In genomic region chr12:22333751-22334695, GRCh38 we compare ENCODE assay signal across 9 cellular contexts. TPM values are rescaled to one million over a fixed set of nuclear protein-coding genes. Genes with fewer than 3 reads are reported as not detected.
A peak's percentile ranks its signal among the peaks of the same experiment; 100 is the strongest.
DNase-seq lines count a peak whose midpoint lies in the region; ATAC-seq and TF ChIP-seq lines count a peak whose summit lies in the region.
"Had no signal": no experiment of that assay in that cellular context is flagged by ENCODE, and none has a peak within 500 bp of the region (broad histone marks: within the 10 kb centered on the region; RNA-seq: fewer than 3 reads in every experiment).

No MANE protein-coding gene starts in this region.

- peaks cover 41% of the 10 kb centered on the region for H3K27me3 ChIP-seq in ectodermal cell (ENCODE audit: control insufficient read depth, insufficient read depth, low read length, poor library complexity, severe bottlenecking)
- peaks cover 11% of the 10 kb centered on the region for H3K27me3 ChIP-seq in muscle layer of duodenum (ENCODE audit: low read depth, low read length)
- no peaks in the 10 kb centered on the region for H3K27me3 ChIP-seq in vagina

- no peak for ATAC-seq in HG03521 (IDR thresholded peaks at IDR 0.05; ENCODE audit: unreplicated experiment)
- no peak for ATAC-seq in HG03432 (IDR thresholded peaks at IDR 0.05; ENCODE audit: unreplicated experiment)
- ATAC-seq in HG02588 (IDR thresholded peaks at IDR 0.05; ENCODE audit: unreplicated experiment): no peak

- no peak for DNase-seq in Calu3
- DNase-seq in T-helper 2 cell: peak in 4 of 5 experiments; percentile 1 to 8 (median 4)
- DNase-seq in vagina (ENCODE audit: extremely low spot score in 2 of 2): no peak

- H3K4me3 ChIP-seq in ectodermal cell (ENCODE audit: insufficient read depth, low read depth, low read length) (peak overlapping the region; percentile 59), muscle layer of duodenum (ENCODE audit: low read depth in 1 of 2, low read length in 2 of 2) (peak overlapping the region; percentile 63 to 97), vagina (peak overlapping the region; percentile 70 to 78)

- no peak overlapping the region for H3K27ac Mint-ChIP-seq in Calu3 (ENCODE audit: unreplicated experiment)

- no TSS peak for BruUV-seq in Calu3 (replicated peaks; lab: Mats Ljungman, UMichigan)

- 2 to 3% methylated on average over 76 of the region's 76 CpGs for WGBS in ectodermal cell, 2 experiments

- H3K9me3 Mint-ChIP-seq in Calu3 (ENCODE audit: low read depth, unreplicated experiment): no peaks in the 10 kb centered on the region

- H3K4me1 Mint-ChIP-seq in Calu3 (ENCODE audit: low read depth, unreplicated experiment): no peaks in the 10 kb centered on the region

- H3K4me3 Mint-ChIP-seq in Calu3 (ENCODE audit: low read depth, unreplicated experiment): peak overlapping the region; percentile 74

- no peak overlapping the region for H3K27ac ChIP-seq in ectodermal cell (ENCODE audit: insufficient read depth, low read depth, low read length, poor library complexity, severe bottlenecking)
- no peak overlapping the region for H3K27ac ChIP-seq in muscle layer of duodenum (ENCODE audit: low read length)
- peak overlapping the region; percentile 83 for H3K27ac ChIP-seq in vagina
- H3K27ac ChIP-seq: body of pancreas had no signal

- H3K36me3 ChIP-seq in ectodermal cell (ENCODE audit: control insufficient read depth, insufficient read depth, low read length): no peaks in the 10 kb centered on the region
- H3K36me3 ChIP-seq in muscle layer of duodenum (ENCODE audit: control insufficient read depth in 1 of 2, insufficient read depth in 2 of 2, low read length in 2 of 2): no peaks in the 10 kb centered on the region
- H3K36me3 ChIP-seq in vagina: no peaks in the 10 kb centered on the region

- TF ChIP-seq CTCF in Calu3 (IDR thresholded peaks at IDR 0.05; ENCODE audit: unreplicated experiment) (no peak), vagina (IDR thresholded peaks at IDR 0.05) (no peak)

- CTCF ChIA-PET in Calu3 (lab: Charles Lee): no interaction called here

- intact Hi-C loops in Calu3 (cut with micrococcal nuclease; ENCODE audit: unreplicated experiment): no loop called here
- intact Hi-C loops in vagina (cut with DNase I): loop anchor here (10.0 kb wide), 1 partner anchor 111 kb away; no protein-coding TSS in a partner anchor

- no peaks in the 10 kb centered on the region for H3K9me3 ChIP-seq in ectodermal cell (ENCODE audit: control insufficient read depth, low read length)
- no peaks in the 10 kb centered on the region for H3K9me3 ChIP-seq in muscle layer of duodenum (ENCODE audit: control insufficient read depth in 1 of 2, low read length in 2 of 2)
- no peaks in the 10 kb centered on the region for H3K9me3 ChIP-seq in vagina
- H3K9me3 ChIP-seq: body of pancreas had no signal

- TF ChIP-seq POLR2A in vagina (IDR thresholded peaks at IDR 0.05): no peak

- H3K27me3 Mint-ChIP-seq in Calu3 (ENCODE audit: unreplicated experiment): peaks cover 11% of the 10 kb centered on the region

- H3K4me1 ChIP-seq in ectodermal cell (ENCODE audit: control insufficient read depth, insufficient read depth, low read length) (no peaks in the 10 kb centered on the region), muscle layer of duodenum (ENCODE audit: control insufficient read depth in 1 of 2, insufficient read depth in 2 of 2, low read length in 2 of 2) (peaks cover 0 to 10% of the 10 kb centered on the region in 2 donors), vagina (peaks cover 29% of the 10 kb centered on the region)

- H3K36me3 Mint-ChIP-seq in Calu3 (ENCODE audit: insufficient read depth, unreplicated experiment): peaks cover 7% of the 10 kb centered on the region

RNA-seq across cellular contexts. Expression of gene ST8SIA1, which starts 0.5 kb away (rescaled TPM):
- total RNA-seq in Calu3 (2022) (not detected in 2 replicates), vagina (5.2 TPM)
- polyA plus RNA-seq in ectodermal cell (2013, experiment 1 of 4): 6.1 TPM
- polyA plus RNA-seq in ectodermal cell (2013, experiment 2 of 4): 5.0 TPM
- polyA plus RNA-seq in ectodermal cell (2013, experiment 3 of 4): 9.8 TPM
- 12.1 TPM for polyA plus RNA-seq in ectodermal cell (2013, experiment 4 of 4)

Comparison
In these comparisons a context has a peak if more than half of its experiments do, and no peak if none do; other contexts are left out.
1. DNase-seq: peak in T-helper 2 cell (4 of 5); none in Calu3 (single experiment) and vagina (0 of 2).
2. Peak in every context shown above with its lines, with median percentiles within 50 percentile points of each other: H3K4me3 ChIP-seq.